Comparison of ENCODE assay signal across 21 cellular contexts in the genomic region with DNA sequence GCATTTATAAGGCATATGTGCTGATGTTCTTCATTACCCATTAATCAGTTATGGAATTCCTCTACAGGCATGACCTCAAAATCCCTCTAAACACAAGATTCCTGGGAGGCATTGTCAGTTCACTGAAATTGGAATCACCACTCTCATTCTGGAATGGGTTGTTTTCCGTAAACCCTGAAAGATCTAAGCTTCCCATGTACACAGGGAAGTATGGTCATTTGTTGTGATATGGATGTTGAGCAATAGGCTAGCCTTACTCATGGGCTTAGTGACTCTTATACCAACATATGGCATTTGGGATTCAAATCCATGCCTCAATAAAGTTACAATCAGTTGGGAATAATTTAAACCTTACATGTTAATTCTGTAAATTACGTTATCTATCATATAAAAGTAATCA.
"Had no signal": no experiment of that assay in that cellular context is flagged by ENCODE, and none has a peak within 500 bp of the region (broad histone marks: within the 10 kb centered on the region; RNA-seq: fewer than 3 reads in every experiment).

No MANE protein-coding gene starts in this region.

- H3K4me1 Mint-ChIP-seq: memory B cell; naive thymus-derived CD4-positive, alpha-beta T cell; stimulated activated effector memory CD8-positive, alpha-beta T cell treated with anti-CD3 and anti-CD28 coated beads, Interleukin-12 subunit alpha, Interleukin-12 subunit beta, amount 100 ng/mL, for 72 hours had no signal

- H3K36me3 ChIP-seq: left ventricle myocardium inferior, ovary, right atrium auricular region, spleen, tibial nerve, uterus had no signal

- H3K9me3 ChIP-seq: left ventricle myocardium inferior, mucosa of descending colon, ovary, right atrium auricular region, uterus had no signal

- H3K4me1 ChIP-seq: left ventricle myocardium inferior, right atrium auricular region, spleen, tibial nerve, uterus had no signal

- H3K27ac ChIP-seq: left ventricle myocardium inferior, ovary, right atrium auricular region, spleen, tibial nerve, uterus had no signal

- H3K27ac Mint-ChIP-seq: memory B cell; naive thymus-derived CD4-positive, alpha-beta T cell; natural killer cell treated with Interleukin-12 subunit alpha and Interleukin-12 subunit beta and Interleukin-15 and Interleukin-18, amount 100 ng/mL, for 72 hours; progenitor cell of endocrine pancreas; stimulated activated effector memory CD8-positive, alpha-beta T cell treated with anti-CD3 and anti-CD28 coated beads, Interleukin-12 subunit alpha, Interleukin-12 subunit beta, amount 100 ng/mL, for 72 hours; stimulated activated naive CD8-positive, alpha-beta T cell treated with anti-CD3 and anti-CD28 coated beads, Interleukin-15, Interleukin-2, amounts not matched to agents 100 ng/mL and 50 ng/mL, for 24 hours; type B pancreatic cell had no signal

- ATAC-seq: mucosa of descending colon; naive thymus-derived CD4-positive, alpha-beta T cell; natural killer cell treated with Interleukin-12 subunit alpha and Interleukin-12 subunit beta and Interleukin-15 and Interleukin-18, amount 100 ng/mL, for 72 hours; stimulated activated effector memory CD8-positive, alpha-beta T cell treated with anti-CD3 and anti-CD28 coated beads, Interleukin-12 subunit alpha, Interleukin-12 subunit beta, amount 100 ng/mL, for 72 hours had no signal

- H3K36me3 Mint-ChIP-seq: memory B cell; naive thymus-derived CD4-positive, alpha-beta T cell; natural killer cell treated with Interleukin-12 subunit alpha and Interleukin-12 subunit beta and Interleukin-15 and Interleukin-18, amount 100 ng/mL, for 72 hours; stimulated activated effector memory CD8-positive, alpha-beta T cell treated with anti-CD3 and anti-CD28 coated beads, Interleukin-12 subunit alpha, Interleukin-12 subunit beta, amount 100 ng/mL, for 72 hours; type B pancreatic cell had no signal

- H3K4me3 ChIP-seq: left ventricle myocardium inferior, lung, mucosa of descending colon, ovary, right atrium auricular region, spleen, tibial nerve, uterus had no signal

- DNase-seq: islet precursor cell; left ventricle myocardium inferior; midbrain; mucosa of descending colon; naive thymus-derived CD4-positive, alpha-beta T cell; ovary; small intestine; spleen; stimulated activated CD4-positive, alpha-beta T cell treated with anti-CD3 and anti-CD28 coated beads, Interleukin-4, amount 100 ng/mL, for 24 hours; stimulated activated naive CD4-positive, alpha-beta T cell; substantia nigra; uterus had no signal

- H3K9me3 Mint-ChIP-seq: memory B cell; stimulated activated effector memory CD8-positive, alpha-beta T cell treated with anti-CD3 and anti-CD28 coated beads, Interleukin-12 subunit alpha, Interleukin-12 subunit beta, amount 100 ng/mL, for 72 hours; type B pancreatic cell had no signal

- H3K27me3 Mint-ChIP-seq: memory B cell; naive thymus-derived CD4-positive, alpha-beta T cell; stimulated activated naive CD8-positive, alpha-beta T cell treated with anti-CD3 and anti-CD28 coated beads, Interleukin-15, Interleukin-2, amounts not matched to agents 100 ng/mL and 50 ng/mL, for 24 hours; type B pancreatic cell had no signal

- H3K4me3 Mint-ChIP-seq: memory B cell; naive thymus-derived CD4-positive, alpha-beta T cell; natural killer cell treated with Interleukin-12 subunit alpha and Interleukin-12 subunit beta and Interleukin-15 and Interleukin-18, amount 100 ng/mL, for 72 hours; stimulated activated effector memory CD8-positive, alpha-beta T cell treated with anti-CD3 and anti-CD28 coated beads, Interleukin-12 subunit alpha, Interleukin-12 subunit beta, amount 100 ng/mL, for 72 hours; stimulated activated naive CD8-positive, alpha-beta T cell treated with anti-CD3 and anti-CD28 coated beads, Interleukin-15, Interleukin-2, amounts not matched to agents 100 ng/mL and 50 ng/mL, for 24 hours; type B pancreatic cell had no signal

- FAIRE-seq: small intestine had no signal

- H3K27me3 ChIP-seq: ovary, right atrium auricular region, spleen, tibial nerve, uterus had no signal
